15 cellular contexts compared by ENCODE assay signal in genomic region chr5:142792865-142793232, GRCh38. TPM values are rescaled to one million over a fixed set of nuclear protein-coding genes. Genes with fewer than 3 reads are reported as not detected.
DNase-seq lines count a peak whose midpoint lies in the region; ATAC-seq and TF ChIP-seq lines count a peak whose summit lies in the region.
"Had no signal": no experiment of that assay in that cellular context is flagged by ENCODE, and none has a peak within 500 bp of the region (broad histone marks: within the 10 kb centered on the region; RNA-seq: fewer than 3 reads in every experiment).

No MANE protein-coding gene starts in this region.

- H3K27ac Mint-ChIP-seq in CD14-positive monocyte (peak overlapping the region in 6 of 7 donors; percentile 58 to 99 (median 72)), immature natural killer cell (peak overlapping the region in 5 of 6 donors; percentile 33 to 95 (median 57)), WTC11 (no peak overlapping the region)
- H3K27ac Mint-ChIP-seq in stimulated activated naive B cell treated with anti-CD40 and anti-IgM and Interleukin-4, amounts not matched to agents 10 μg/mL and 1 μg/mL and 100 μg/mL, for 72 hours = no peak overlapping the region
- no peak overlapping the region for H3K27ac Mint-ChIP-seq in stimulated activated memory B cell treated with anti-CD40 and anti-IgM and Interleukin-4, amounts not matched to agents 10 μg/mL and 1 μg/mL and 100 μg/mL, for 72 hours
- H3K27ac Mint-ChIP-seq: B cell had no signal

- no peak overlapping the region for H3K4me3 Mint-ChIP-seq in CD14-positive monocyte
- H3K4me3 Mint-ChIP-seq in immature natural killer cell = no peak overlapping the region
- H3K4me3 Mint-ChIP-seq in stimulated activated naive B cell treated with anti-CD40 and anti-IgM and Interleukin-4, amounts not matched to agents 10 μg/mL and 1 μg/mL and 100 μg/mL, for 72 hours = no peak overlapping the region
- no peak overlapping the region for H3K4me3 Mint-ChIP-seq in WTC11
- no peak overlapping the region for H3K4me3 Mint-ChIP-seq in stimulated activated memory B cell treated with anti-CD40 and anti-IgM and Interleukin-4, amounts not matched to agents 10 μg/mL and 1 μg/mL and 100 μg/mL, for 72 hours
- H3K4me3 Mint-ChIP-seq: B cell; CD4-positive, alpha-beta memory T cell had no signal

- TF ChIP-seq POLR2A in sigmoid colon (IDR thresholded peaks at IDR 0.05) = no peak

- H3K9me3 ChIP-seq in OCI-LY3 (ENCODE audit: insufficient read depth, low read length) (no peaks in the 10 kb centered on the region), sigmoid colon (no peaks in the 10 kb centered on the region)

- H3K4me2 ChIP-seq in OCI-LY3 (ENCODE audit: low read length) = peak overlapping the region; percentile 4; the same call in 1 of the 2 replicates

- intact Hi-C loops in CD14-positive monocyte (cut with micrococcal nuclease) (loop anchor here in 1 of 2 donors (5.0 kb wide), 1 partner anchor 34 kb away; no protein-coding TSS in a partner anchor), sigmoid colon (cut with DNase I) (no loop called here)

- H2AFZ ChIP-seq in OCI-LY3 (ENCODE audit: low read depth, low read length) = no peak overlapping the region

- H3K27ac ChIP-seq in OCI-LY3 (ENCODE audit: low read length) (no peak overlapping the region), sigmoid colon (no peak overlapping the region)
- H3K27ac ChIP-seq: HL-60 had no signal

- H3K9ac ChIP-seq in OCI-LY3 (ENCODE audit: low read length) = no peak overlapping the region

- H3K36me3 Mint-ChIP-seq in CD14-positive monocyte (peaks cover 68 to 89% of the 10 kb centered on the region in 2 donors), immature natural killer cell (peaks cover 4 to 21% (median 12%) of the 10 kb centered on the region in 3 donors), WTC11 (no peaks in the 10 kb centered on the region)
- no peaks in the 10 kb centered on the region for H3K36me3 Mint-ChIP-seq in stimulated activated naive B cell treated with anti-CD40 and anti-IgM and Interleukin-4, amounts not matched to agents 10 μg/mL and 1 μg/mL and 100 μg/mL, for 72 hours
- H3K36me3 Mint-ChIP-seq in stimulated activated memory B cell treated with anti-CD40 and anti-IgM and Interleukin-4, amounts not matched to agents 10 μg/mL and 1 μg/mL and 100 μg/mL, for 72 hours = no peaks in the 10 kb centered on the region

- H4K20me1 ChIP-seq in OCI-LY3 (ENCODE audit: insufficient read depth, low read length) = 0 out of 2 replicates have a peak, but pooled peaks cover 3% of the 10 kb centered on the region

- no peak for TF ChIP-seq EP300 in sigmoid colon (IDR thresholded peaks at IDR 0.05)

- DNase-seq in CD14-positive monocyte (ENCODE audit: low spot score) = no peak
- DNase-seq in immature natural killer cell = no peak
- DNase-seq in stimulated activated naive B cell treated with anti-CD40 and anti-IgM and Interleukin-4, amounts not matched to agents 10 μg/mL and 1 μg/mL and 100 μg/mL, for 72 hours = no peak
- no peak for DNase-seq in sigmoid colon
- DNase-seq in WTC11 (ENCODE audit: low spot score) = no peak
- DNase-seq: CD4-positive, alpha-beta memory T cell; DMS153; DMS79; GDM1; GOT3; H7 had no signal

- H3K79me2 ChIP-seq in OCI-LY3 (ENCODE audit: low read length) = no peaks in the 10 kb centered on the region

- H3K4me1 Mint-ChIP-seq in CD14-positive monocyte (peaks cover 91% of the 10 kb centered on the region), immature natural killer cell (peaks cover 97 to 98% of the 10 kb centered on the region in 2 donors), WTC11 (peaks cover 19% of the 10 kb centered on the region)
- H3K4me1 Mint-ChIP-seq in stimulated activated naive B cell treated with anti-CD40 and anti-IgM and Interleukin-4, amounts not matched to agents 10 μg/mL and 1 μg/mL and 100 μg/mL, for 72 hours = peaks cover 38 to 59% of the 10 kb centered on the region in 2 donors
- H3K4me1 Mint-ChIP-seq in stimulated activated memory B cell treated with anti-CD40 and anti-IgM and Interleukin-4, amounts not matched to agents 10 μg/mL and 1 μg/mL and 100 μg/mL, for 72 hours = peaks cover 42% of the 10 kb centered on the region

- peak; percentile 60 to 63 for ATAC-seq in stimulated activated naive B cell treated with anti-CD40 and anti-IgM and Interleukin-4, amounts not matched to agents 10 μg/mL and 1 μg/mL and 100 μg/mL, for 72 hours (replicated peaks)
- ATAC-seq in WTC11 = no peak
- ATAC-seq in stimulated activated memory B cell treated with anti-CD40 and anti-IgM and Interleukin-4, amounts not matched to agents 10 μg/mL and 1 μg/mL and 100 μg/mL, for 72 hours = no peak

- no peaks in the 10 kb centered on the region for H3K9me3 Mint-ChIP-seq in CD14-positive monocyte
- no peaks in the 10 kb centered on the region for H3K9me3 Mint-ChIP-seq in immature natural killer cell
- H3K9me3 Mint-ChIP-seq in stimulated activated naive B cell treated with anti-CD40 and anti-IgM and Interleukin-4, amounts not matched to agents 10 μg/mL and 1 μg/mL and 100 μg/mL, for 72 hours = no peaks in the 10 kb centered on the region
- H3K9me3 Mint-ChIP-seq in WTC11 = no peaks in the 10 kb centered on the region
- H3K9me3 Mint-ChIP-seq in stimulated activated memory B cell treated with anti-CD40 and anti-IgM and Interleukin-4, amounts not matched to agents 10 μg/mL and 1 μg/mL and 100 μg/mL, for 72 hours = no peaks in the 10 kb centered on the region
- H3K9me3 Mint-ChIP-seq: CD4-positive, alpha-beta memory T cell had no signal

- H3K4me3 ChIP-seq in OCI-LY3 (ENCODE audit: low read length) (no peak overlapping the region), sigmoid colon (no peak overlapping the region)

- H3K27me3 ChIP-seq in OCI-LY3 (ENCODE audit: low read depth, low read length) (peaks cover 45% of the 10 kb centered on the region), sigmoid colon (no peaks in the 10 kb centered on the region)

- H3K27me3 Mint-ChIP-seq in CD14-positive monocyte (ENCODE audit: low read depth in 3 of 3) (peaks cover 0 to 8% (median 0%) of the 10 kb centered on the region in 3 donors), immature natural killer cell (ENCODE audit: low read depth in 3 of 3) (peaks cover 0 to 2% (median 0%) of the 10 kb centered on the region in 3 donors), WTC11 (ENCODE audit: low read depth) (no peaks in the 10 kb centered on the region)
- no peaks in the 10 kb centered on the region for H3K27me3 Mint-ChIP-seq in stimulated activated naive B cell treated with anti-CD40 and anti-IgM and Interleukin-4, amounts not matched to agents 10 μg/mL and 1 μg/mL and 100 μg/mL, for 72 hours
- H3K27me3 Mint-ChIP-seq in stimulated activated memory B cell treated with anti-CD40 and anti-IgM and Interleukin-4, amounts not matched to agents 10 μg/mL and 1 μg/mL and 100 μg/mL, for 72 hours = no peaks in the 10 kb centered on the region
- H3K27me3 Mint-ChIP-seq: B cell; CD4-positive, alpha-beta memory T cell had no signal

- CTCF ChIA-PET in WTC11 (lab: Charles Lee) = interaction anchor here (0.6 to 1.3 kb wide), 5 partner anchors 9 to 96 kb away, joined by 4 to 5 read pairs (median 4); no protein-coding TSS in a partner anchor

- no peak for TF ChIP-seq CTCF in CD14-positive monocyte (IDR thresholded peaks at IDR 0.05)
- no peak for TF ChIP-seq CTCF in OCI-LY3 (IDR thresholded peaks at IDR 0.05; ENCODE audit: low read depth, low read length)
- no peak for TF ChIP-seq CTCF in sigmoid colon (IDR thresholded peaks at IDR 0.05)
- no peak for TF ChIP-seq CTCF in WTC11 (IDR thresholded peaks at IDR 0.05)

- H3K4me1 ChIP-seq in OCI-LY3 (ENCODE audit: low read length) = peaks cover 40% of the 10 kb centered on the region
- H3K4me1 ChIP-seq in sigmoid colon = no peaks in the 10 kb centered on the region

- 87 to 94% methylated on average over 5 of the region's 5 CpGs for WGBS in sigmoid colon, 2 donors

- POLR2A ChIA-PET in WTC11 (lab: Charles Lee) = no interaction called here

- H3K36me3 ChIP-seq in OCI-LY3 (replicated peaks; ENCODE audit: low read depth, low read length) (no peaks in the 10 kb centered on the region), sigmoid colon (no peaks in the 10 kb centered on the region)

TF ChIP-seq in WTC11, 78 proteins besides CTCF, POLR2A, EP300 and RAD21 (continues in another document):
- no peak for TF ChIP-seq E2F5 (CRISPR knock-in tag; IDR thresholded peaks at IDR 0.05)
- no peak for TF ChIP-seq ZNF396 (CRISPR knock-in tag; IDR thresholded peaks at IDR 0.05; ENCODE audit: borderline replicate concordance)
- no peak for TF ChIP-seq NR2C2 (CRISPR knock-in tag; IDR thresholded peaks at IDR 0.05)
- no peak for TF ChIP-seq E2F4 (CRISPR knock-in tag; IDR thresholded peaks at IDR 0.05; ENCODE audit: borderline replicate concordance, low read depth)
- TF ChIP-seq TP53 (CRISPR knock-in tag; IDR thresholded peaks at IDR 0.05) = no peak
- TF ChIP-seq ZNF423 (CRISPR knock-in tag; IDR thresholded peaks at IDR 0.05) = no peak
- TF ChIP-seq ATF3 (CRISPR knock-in tag; conservative IDR thresholded peaks at IDR 0.05) = no peak
- TF ChIP-seq NR3C1 (CRISPR knock-in tag; conservative IDR thresholded peaks at IDR 0.05; ENCODE audit: low read depth) = no peak
- no peak for TF ChIP-seq SMAD3 (CRISPR knock-in tag; IDR thresholded peaks at IDR 0.05; ENCODE audit: borderline replicate concordance)
- no peak for TF ChIP-seq CREM (CRISPR knock-in tag; IDR thresholded peaks at IDR 0.05)
- TF ChIP-seq NR1H2 (CRISPR knock-in tag; IDR thresholded peaks at IDR 0.05) = no peak

RNA-seq across cellular contexts. Expression of gene ARHGAP26, which starts 22.7 kb away (rescaled TPM):
- 10 to 100 TPM; 26.5 to 28.7 TPM for polyA plus RNA-seq in CD14-positive monocyte
- 10 to 100 TPM; 14.5 to 43.7 (median 17.6) TPM for polyA plus RNA-seq in immature natural killer cell
- total RNA-seq in sigmoid colon = 10 to 100 TPM; 13.3 to 25.5 (median 21.7) TPM
- polyA plus RNA-seq in sigmoid colon = 10 to 100 TPM in 1 of 3 donors, 1 to 10 TPM in 2; 5.4 to 19.1 (median 9.0) TPM
- total RNA-seq in WTC11 (2021) = 19.1 to 22.3 TPM (median 21.8 TPM) in 3 replicates

Comparison
In these comparisons a context has a peak if more than half of its experiments do, and no peak if none do; other contexts are left out.
1. H3K27ac Mint-ChIP-seq: peak in CD14-positive monocyte (6 of 7) and immature natural killer cell (5 of 6); none in stimulated activated naive B cell treated with anti-CD40 and anti-IgM and Interleukin-4, amounts not matched to agents 10 μg/mL and 1 μg/mL and 100 μg/mL, for 72 hours (single experiment), WTC11 (single experiment) and stimulated activated memory B cell treated with anti-CD40 and anti-IgM and Interleukin-4, amounts not matched to agents 10 μg/mL and 1 μg/mL and 100 μg/mL, for 72 hours (single experiment).
2. ATAC-seq: peak in stimulated activated naive B cell treated with anti-CD40 and anti-IgM and Interleukin-4, amounts not matched to agents 10 μg/mL and 1 μg/mL and 100 μg/mL, for 72 hours (2 of 2); none in WTC11 (single experiment) and stimulated activated memory B cell treated with anti-CD40 and anti-IgM and Interleukin-4, amounts not matched to agents 10 μg/mL and 1 μg/mL and 100 μg/mL, for 72 hours (single experiment).